In the genomic region with DNA sequence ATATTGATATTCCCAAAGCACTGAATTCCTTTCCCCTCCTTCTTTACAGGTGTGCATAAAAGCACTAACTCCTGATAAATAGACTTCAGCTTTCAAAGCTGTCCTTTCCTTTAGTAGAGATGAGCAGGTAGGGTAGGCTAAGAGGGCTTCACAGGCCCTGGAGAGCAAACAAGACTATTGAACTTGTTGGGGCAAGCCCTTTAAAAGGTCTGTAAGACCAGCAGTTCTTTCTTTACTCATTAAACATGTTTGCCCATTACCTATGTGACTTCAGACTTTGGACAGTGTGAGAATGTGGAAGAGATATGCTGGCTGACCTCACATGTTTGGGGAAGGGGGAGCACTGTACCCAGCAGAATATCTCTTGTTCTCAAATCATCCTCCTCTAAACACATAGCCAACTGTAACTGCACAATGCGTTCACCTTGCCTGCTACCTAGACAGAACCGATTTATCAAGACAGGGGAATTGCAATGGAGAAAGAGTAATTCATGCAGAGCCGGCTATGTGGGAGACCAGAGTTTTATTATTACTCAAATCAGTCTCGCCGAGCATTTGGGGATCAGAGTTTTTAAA, we compare ENCODE assay signal across 1 cellular context.
TF ChIP-seq lines count a peak whose summit lies in the region.

No MANE protein-coding gene starts in this region.

TF ChIP-seq in HepG2, 621 proteins besides CTCF, POLR2A, EP300 and RAD21 (continued from another document and continues in another):
- TF ChIP-seq, protein P1, sequence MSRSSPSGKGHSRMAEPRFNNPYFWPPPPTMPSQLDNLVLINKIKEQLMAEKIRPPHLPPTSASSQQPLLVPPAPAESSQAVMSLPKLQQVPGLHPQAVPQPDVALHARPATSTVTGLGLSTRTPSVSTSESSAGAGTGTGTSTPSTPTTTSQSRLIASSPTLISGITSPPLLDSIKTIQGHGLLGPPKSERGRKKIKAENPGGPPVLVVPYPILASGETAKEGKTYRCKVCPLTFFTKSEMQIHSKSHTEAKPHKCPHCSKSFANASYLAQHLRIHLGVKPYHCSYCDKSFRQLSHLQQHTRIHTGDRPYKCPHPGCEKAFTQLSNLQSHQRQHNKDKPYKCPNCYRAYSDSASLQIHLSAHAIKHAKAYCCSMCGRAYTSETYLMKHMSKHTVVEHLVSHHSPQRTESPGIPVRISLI (CRISPR knock-in tag; IDR thresholded peaks at IDR 0.05; ENCODE audit: borderline replicate concordance), result no peak
- peak; percentile 52; the same call in 1 of the 2 replicates for TF ChIP-seq ZNF501 (CRISPR knock-in tag; IDR thresholded peaks at IDR 0.05)
- TF ChIP-seq FOXA3 (CRISPR knock-in tag; IDR thresholded peaks at IDR 0.05), result peak; percentile 94
- TF ChIP-seq CAMTA2 (CRISPR knock-in tag; IDR thresholded peaks at IDR 0.05; ENCODE audit: borderline replicate concordance), result no peak
- TF ChIP-seq ZBTB1 (CRISPR knock-in tag; IDR thresholded peaks at IDR 0.05; ENCODE audit: borderline replicate concordance), result no peak
- TF ChIP-seq, protein P2, sequence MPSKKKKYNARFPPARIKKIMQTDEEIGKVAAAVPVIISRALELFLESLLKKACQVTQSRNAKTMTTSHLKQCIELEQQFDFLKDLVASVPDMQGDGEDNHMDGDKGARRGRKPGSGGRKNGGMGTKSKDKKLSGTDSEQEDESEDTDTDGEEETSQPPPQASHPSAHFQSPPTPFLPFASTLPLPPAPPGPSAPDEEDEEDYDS (CRISPR knock-in tag; IDR thresholded peaks at IDR 0.05), result peak; percentile 80
- no peak for TF ChIP-seq RFX1 (IDR thresholded peaks at IDR 0.05)
- peak; percentile 85 for TF ChIP-seq ZNF629 (CRISPR knock-in tag; conservative IDR thresholded peaks at IDR 0.05)
- TF ChIP-seq PCBP2 (optimal IDR thresholded peaks at IDR 0.05; ENCODE audit: low read depth, low read length, poor library complexity, severe bottlenecking), result no peak
- no peak for TF ChIP-seq ZNF256 (CRISPR knock-in tag; conservative IDR thresholded peaks at IDR 0.05)
- peak; percentile 38; the same call in 1 of the 2 replicates for TF ChIP-seq KMT2B (CRISPR knock-in tag; IDR thresholded peaks at IDR 0.05)
- TF ChIP-seq MTA1 (CRISPR knock-in tag; IDR thresholded peaks at IDR 0.05; ENCODE audit: borderline replicate concordance), result peak; percentile 34; the same call in 1 of the 2 replicates
- no peak for TF ChIP-seq MAFG (CRISPR knock-in tag; IDR thresholded peaks at IDR 0.05)
- TF ChIP-seq NFIC (IDR thresholded peaks at IDR 0.05; ENCODE audit: low read length), result peak; percentile 89
- TF ChIP-seq, protein P3, sequence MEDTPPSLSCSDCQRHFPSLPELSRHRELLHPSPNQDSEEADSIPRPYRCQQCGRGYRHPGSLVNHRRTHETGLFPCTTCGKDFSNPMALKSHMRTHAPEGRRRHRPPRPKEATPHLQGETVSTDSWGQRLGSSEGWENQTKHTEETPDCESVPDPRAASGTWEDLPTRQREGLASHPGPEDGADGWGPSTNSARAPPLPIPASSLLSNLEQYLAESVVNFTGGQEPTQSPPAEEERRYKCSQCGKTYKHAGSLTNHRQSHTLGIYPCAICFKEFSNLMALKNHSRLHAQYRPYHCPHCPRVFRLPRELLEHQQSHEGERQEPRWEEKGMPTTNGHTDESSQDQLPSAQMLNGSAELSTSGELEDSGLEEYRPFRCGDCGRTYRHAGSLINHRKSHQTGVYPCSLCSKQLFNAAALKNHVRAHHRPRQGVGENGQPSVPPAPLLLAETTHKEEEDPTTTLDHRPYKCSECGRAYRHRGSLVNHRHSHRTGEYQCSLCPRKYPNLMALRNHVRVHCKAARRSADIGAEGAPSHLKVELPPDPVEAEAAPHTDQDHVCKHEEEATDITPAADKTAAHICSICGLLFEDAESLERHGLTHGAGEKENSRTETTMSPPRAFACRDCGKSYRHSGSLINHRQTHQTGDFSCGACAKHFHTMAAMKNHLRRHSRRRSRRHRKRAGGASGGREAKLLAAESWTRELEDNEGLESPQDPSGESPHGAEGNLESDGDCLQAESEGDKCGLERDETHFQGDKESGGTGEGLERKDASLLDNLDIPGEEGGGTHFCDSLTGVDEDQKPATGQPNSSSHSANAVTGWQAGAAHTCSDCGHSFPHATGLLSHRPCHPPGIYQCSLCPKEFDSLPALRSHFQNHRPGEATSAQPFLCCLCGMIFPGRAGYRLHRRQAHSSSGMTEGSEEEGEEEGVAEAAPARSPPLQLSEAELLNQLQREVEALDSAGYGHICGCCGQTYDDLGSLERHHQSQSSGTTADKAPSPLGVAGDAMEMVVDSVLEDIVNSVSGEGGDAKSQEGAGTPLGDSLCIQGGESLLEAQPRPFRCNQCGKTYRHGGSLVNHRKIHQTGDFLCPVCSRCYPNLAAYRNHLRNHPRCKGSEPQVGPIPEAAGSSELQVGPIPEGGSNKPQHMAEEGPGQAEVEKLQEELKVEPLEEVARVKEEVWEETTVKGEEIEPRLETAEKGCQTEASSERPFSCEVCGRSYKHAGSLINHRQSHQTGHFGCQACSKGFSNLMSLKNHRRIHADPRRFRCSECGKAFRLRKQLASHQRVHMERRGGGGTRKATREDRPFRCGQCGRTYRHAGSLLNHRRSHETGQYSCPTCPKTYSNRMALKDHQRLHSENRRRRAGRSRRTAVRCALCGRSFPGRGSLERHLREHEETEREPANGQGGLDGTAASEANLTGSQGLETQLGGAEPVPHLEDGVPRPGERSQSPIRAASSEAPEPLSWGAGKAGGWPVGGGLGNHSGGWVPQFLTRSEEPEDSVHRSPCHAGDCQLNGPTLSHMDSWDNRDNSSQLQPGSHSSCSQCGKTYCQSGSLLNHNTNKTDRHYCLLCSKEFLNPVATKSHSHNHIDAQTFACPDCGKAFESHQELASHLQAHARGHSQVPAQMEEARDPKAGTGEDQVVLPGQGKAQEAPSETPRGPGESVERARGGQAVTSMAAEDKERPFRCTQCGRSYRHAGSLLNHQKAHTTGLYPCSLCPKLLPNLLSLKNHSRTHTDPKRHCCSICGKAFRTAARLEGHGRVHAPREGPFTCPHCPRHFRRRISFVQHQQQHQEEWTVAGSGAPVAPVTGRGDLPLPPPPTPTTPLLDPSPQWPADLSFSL (CRISPR knock-in tag; IDR thresholded peaks at IDR 0.05), result no peak
- peak; percentile 76; the same call in 1 of the 2 replicates for TF ChIP-seq GATA4 (IDR thresholded peaks at IDR 0.05; ENCODE audit: borderline replicate concordance, low read depth)
- no peak for TF ChIP-seq KLF13 (CRISPR knock-in tag; IDR thresholded peaks at IDR 0.05)
- no peak for TF ChIP-seq ZNF724P (CRISPR knock-in tag; IDR thresholded peaks at IDR 0.05; ENCODE audit: borderline replicate concordance)
- TF ChIP-seq, protein P4, sequence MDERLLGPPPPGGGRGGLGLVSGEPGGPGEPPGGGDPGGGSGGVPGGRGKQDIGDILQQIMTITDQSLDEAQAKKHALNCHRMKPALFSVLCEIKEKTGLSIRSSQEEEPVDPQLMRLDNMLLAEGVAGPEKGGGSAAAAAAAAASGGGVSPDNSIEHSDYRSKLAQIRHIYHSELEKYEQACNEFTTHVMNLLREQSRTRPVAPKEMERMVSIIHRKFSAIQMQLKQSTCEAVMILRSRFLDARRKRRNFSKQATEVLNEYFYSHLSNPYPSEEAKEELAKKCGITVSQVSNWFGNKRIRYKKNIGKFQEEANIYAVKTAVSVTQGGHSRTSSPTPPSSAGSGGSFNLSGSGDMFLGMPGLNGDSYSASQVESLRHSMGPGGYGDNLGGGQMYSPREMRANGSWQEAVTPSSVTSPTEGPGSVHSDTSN (CRISPR knock-in tag; IDR thresholded peaks at IDR 0.05), result no peak
- TF ChIP-seq ZFP37 (CRISPR knock-in tag; IDR thresholded peaks at IDR 0.05; ENCODE audit: borderline replicate concordance), result no peak
- TF ChIP-seq, protein P5, sequence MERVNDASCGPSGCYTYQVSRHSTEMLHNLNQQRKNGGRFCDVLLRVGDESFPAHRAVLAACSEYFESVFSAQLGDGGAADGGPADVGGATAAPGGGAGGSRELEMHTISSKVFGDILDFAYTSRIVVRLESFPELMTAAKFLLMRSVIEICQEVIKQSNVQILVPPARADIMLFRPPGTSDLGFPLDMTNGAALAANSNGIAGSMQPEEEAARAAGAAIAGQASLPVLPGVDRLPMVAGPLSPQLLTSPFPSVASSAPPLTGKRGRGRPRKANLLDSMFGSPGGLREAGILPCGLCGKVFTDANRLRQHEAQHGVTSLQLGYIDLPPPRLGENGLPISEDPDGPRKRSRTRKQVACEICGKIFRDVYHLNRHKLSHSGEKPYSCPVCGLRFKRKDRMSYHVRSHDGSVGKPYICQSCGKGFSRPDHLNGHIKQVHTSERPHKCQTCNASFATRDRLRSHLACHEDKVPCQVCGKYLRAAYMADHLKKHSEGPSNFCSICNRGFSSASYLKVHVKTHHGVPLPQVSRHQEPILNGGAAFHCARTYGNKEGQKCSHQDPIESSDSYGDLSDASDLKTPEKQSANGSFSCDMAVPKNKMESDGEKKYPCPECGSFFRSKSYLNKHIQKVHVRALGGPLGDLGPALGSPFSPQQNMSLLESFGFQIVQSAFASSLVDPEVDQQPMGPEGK (CRISPR knock-in tag; IDR thresholded peaks at IDR 0.05), result peak; percentile 82
- TF ChIP-seq, protein P6, sequence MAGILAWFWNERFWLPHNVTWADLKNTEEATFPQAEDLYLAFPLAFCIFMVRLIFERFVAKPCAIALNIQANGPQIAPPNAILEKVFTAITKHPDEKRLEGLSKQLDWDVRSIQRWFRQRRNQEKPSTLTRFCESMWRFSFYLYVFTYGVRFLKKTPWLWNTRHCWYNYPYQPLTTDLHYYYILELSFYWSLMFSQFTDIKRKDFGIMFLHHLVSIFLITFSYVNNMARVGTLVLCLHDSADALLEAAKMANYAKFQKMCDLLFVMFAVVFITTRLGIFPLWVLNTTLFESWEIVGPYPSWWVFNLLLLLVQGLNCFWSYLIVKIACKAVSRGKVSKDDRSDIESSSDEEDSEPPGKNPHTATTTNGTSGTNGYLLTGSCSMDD (CRISPR knock-in tag; IDR thresholded peaks at IDR 0.05), result no peak
- no peak for TF ChIP-seq RELA (CRISPR knock-in tag; IDR thresholded peaks at IDR 0.05)
- TF ChIP-seq, protein P7, sequence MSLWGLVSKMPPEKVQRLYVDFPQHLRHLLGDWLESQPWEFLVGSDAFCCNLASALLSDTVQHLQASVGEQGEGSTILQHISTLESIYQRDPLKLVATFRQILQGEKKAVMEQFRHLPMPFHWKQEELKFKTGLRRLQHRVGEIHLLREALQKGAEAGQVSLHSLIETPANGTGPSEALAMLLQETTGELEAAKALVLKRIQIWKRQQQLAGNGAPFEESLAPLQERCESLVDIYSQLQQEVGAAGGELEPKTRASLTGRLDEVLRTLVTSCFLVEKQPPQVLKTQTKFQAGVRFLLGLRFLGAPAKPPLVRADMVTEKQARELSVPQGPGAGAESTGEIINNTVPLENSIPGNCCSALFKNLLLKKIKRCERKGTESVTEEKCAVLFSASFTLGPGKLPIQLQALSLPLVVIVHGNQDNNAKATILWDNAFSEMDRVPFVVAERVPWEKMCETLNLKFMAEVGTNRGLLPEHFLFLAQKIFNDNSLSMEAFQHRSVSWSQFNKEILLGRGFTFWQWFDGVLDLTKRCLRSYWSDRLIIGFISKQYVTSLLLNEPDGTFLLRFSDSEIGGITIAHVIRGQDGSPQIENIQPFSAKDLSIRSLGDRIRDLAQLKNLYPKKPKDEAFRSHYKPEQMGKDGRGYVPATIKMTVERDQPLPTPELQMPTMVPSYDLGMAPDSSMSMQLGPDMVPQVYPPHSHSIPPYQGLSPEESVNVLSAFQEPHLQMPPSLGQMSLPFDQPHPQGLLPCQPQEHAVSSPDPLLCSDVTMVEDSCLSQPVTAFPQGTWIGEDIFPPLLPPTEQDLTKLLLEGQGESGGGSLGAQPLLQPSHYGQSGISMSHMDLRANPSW (CRISPR knock-in tag; IDR thresholded peaks at IDR 0.05; ENCODE audit: borderline replicate concordance), result peak; percentile 69; the same call in 1 of the 2 replicates
- TF ChIP-seq, protein P8, sequence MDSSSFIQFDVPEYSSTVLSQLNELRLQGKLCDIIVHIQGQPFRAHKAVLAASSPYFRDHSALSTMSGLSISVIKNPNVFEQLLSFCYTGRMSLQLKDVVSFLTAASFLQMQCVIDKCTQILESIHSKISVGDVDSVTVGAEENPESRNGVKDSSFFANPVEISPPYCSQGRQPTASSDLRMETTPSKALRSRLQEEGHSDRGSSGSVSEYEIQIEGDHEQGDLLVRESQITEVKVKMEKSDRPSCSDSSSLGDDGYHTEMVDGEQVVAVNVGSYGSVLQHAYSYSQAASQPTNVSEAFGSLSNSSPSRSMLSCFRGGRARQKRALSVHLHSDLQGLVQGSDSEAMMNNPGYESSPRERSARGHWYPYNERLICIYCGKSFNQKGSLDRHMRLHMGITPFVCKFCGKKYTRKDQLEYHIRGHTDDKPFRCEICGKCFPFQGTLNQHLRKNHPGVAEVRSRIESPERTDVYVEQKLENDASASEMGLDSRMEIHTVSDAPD (CRISPR knock-in tag; IDR thresholded peaks at IDR 0.05), result no peak
- TF ChIP-seq DMAP1 (CRISPR knock-in tag; IDR thresholded peaks at IDR 0.05), result peak; percentile 59; the same call in 1 of the 2 replicates
- 0 out of 2 replicates have a peak, but pooled peaks have one; percentile 10 for TF ChIP-seq SP5 (CRISPR knock-in tag; IDR thresholded peaks at IDR 0.05; ENCODE audit: borderline replicate concordance, low read depth)
- TF ChIP-seq ZEB1 (IDR thresholded peaks at IDR 0.05; ENCODE audit: insufficient replicate concordance, low read depth), result peak; percentile 96
- TF ChIP-seq, protein P9, sequence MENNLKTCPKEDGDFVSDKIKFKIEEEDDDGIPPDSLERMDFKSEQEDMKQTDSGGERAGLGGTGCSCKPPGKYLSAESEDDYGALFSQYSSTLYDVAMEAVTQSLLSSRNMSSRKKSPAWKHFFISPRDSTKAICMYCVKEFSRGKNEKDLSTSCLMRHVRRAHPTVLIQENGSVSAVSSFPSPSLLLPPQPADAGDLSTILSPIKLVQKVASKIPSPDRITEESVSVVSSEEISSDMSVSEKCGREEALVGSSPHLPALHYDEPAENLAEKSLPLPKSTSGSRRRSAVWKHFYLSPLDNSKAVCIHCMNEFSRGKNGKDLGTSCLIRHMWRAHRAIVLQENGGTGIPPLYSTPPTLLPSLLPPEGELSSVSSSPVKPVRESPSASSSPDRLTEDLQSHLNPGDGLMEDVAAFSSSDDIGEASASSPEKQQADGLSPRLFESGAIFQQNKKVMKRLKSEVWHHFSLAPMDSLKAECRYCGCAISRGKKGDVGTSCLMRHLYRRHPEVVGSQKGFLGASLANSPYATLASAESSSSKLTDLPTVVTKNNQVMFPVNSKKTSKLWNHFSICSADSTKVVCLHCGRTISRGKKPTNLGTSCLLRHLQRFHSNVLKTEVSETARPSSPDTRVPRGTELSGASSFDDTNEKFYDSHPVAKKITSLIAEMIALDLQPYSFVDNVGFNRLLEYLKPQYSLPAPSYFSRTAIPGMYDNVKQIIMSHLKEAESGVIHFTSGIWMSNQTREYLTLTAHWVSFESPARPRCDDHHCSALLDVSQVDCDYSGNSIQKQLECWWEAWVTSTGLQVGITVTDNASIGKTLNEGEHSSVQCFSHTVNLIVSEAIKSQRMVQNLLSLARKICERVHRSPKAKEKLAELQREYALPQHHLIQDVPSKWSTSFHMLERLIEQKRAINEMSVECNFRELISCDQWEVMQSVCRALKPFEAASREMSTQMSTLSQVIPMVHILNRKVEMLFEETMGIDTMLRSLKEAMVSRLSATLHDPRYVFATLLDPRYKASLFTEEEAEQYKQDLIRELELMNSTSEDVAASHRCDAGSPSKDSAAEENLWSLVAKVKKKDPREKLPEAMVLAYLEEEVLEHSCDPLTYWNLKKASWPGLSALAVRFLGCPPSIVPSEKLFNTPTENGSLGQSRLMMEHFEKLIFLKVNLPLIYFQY (CRISPR knock-in tag; IDR thresholded peaks at IDR 0.05; ENCODE audit: borderline replicate concordance), result no peak
- no peak for TF ChIP-seq BRCA1 (CRISPR knock-in tag; IDR thresholded peaks at IDR 0.05)
- TF ChIP-seq, protein P10, sequence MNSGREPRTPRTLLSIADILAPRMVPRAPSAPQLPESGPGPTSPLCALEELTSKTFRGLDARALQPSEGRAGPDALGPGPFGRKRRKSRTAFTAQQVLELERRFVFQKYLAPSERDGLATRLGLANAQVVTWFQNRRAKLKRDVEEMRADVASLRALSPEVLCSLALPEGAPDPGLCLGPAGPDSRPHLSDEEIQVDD (CRISPR knock-in tag; IDR thresholded peaks at IDR 0.05; ENCODE audit: borderline replicate concordance), result no peak
